13 cellular contexts compared by ENCODE assay signal in the genomic region with DNA sequence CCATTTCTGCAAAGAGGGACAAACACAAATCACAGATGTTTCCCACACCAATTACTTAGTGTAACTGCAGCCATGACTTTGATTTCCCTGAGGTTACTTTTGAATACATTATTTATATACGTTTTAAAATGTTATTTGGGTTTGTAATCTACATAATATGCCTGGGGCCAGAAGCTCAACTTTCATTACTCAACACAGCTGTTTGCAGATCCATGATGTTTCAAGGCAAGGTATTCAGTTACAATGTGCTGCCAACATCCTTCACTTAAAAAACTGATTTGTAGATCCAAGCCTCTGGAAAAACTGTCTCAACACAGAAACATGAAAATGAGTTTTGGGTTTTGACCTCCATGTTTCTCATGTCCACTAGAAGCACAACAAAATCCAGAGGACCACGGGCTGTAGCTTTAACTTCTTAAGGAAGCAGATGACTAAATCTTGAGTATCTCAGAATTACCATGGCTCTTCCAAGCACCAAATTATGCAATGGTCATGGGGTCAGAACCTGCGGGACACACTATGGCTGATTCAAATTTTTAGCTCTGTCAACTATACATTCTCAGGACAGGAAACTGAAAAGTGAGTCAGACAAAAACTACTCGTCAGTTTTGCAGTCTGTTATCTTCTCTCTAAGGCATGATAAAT.
A peak's percentile ranks its signal among the peaks of the same experiment; 100 is the strongest.
DNase-seq lines count a peak whose midpoint lies in the region; ATAC-seq and TF ChIP-seq lines count a peak whose summit lies in the region.
"Had no signal": no experiment of that assay in that cellular context is flagged by ENCODE, and none has a peak within 500 bp of the region (broad histone marks: within the 10 kb centered on the region; RNA-seq: fewer than 3 reads in every experiment).

No MANE protein-coding gene starts in this region.

- H3K9me3 ChIP-seq in colonic mucosa = no peaks in the 10 kb centered on the region
- H3K9me3 ChIP-seq: esophagus muscularis mucosa had no signal

- no peak overlapping the region for H3K4me3 ChIP-seq in cardiac fibroblast (replicated peaks in 1 of 2; ENCODE audit: low read depth in 2 of 2, low read length in 2 of 2)
- H3K4me3 ChIP-seq in colonic mucosa = no peak overlapping the region
- H3K4me3 ChIP-seq: esophagus muscularis mucosa had no signal

- TF ChIP-seq CTCF in cardiac fibroblast (IDR thresholded peaks at IDR 0.05; ENCODE audit: low read depth, low read length) (no peak), colonic mucosa (IDR thresholded peaks at IDR 0.05) (no peak)

- no peak overlapping the region for H3K27ac ChIP-seq in colonic mucosa
- H3K27ac ChIP-seq: esophagus muscularis mucosa had no signal

- intact Hi-C loops in colonic mucosa (cut with DNase I) = loop anchor here (10.0 kb wide), 1 partner anchor 65 kb away; no protein-coding TSS in a partner anchor

- ATAC-seq in GM19324 (IDR thresholded peaks at IDR 0.05; ENCODE audit: low FRiP score, unreplicated experiment) = no peak
- ATAC-seq: stimulated activated naive CD8-positive, alpha-beta T cell treated with anti-CD3 and anti-CD28 coated beads, Interleukin-15, amount 100 ng/mL, for 72 hours had no signal

- no peak overlapping the region for H3K9ac ChIP-seq in colonic mucosa (ENCODE audit: low read depth in 2 of 2, low read length in 2 of 2)

- H3K27me3 ChIP-seq in colonic mucosa = no peaks in the 10 kb centered on the region
- H3K27me3 ChIP-seq: esophagus muscularis mucosa had no signal

- DNase-seq in AG20443 (ENCODE audit: low spot score) (peak; percentile 76), LHCN-M2 (ENCODE audit: low read depth) (peak; percentile 82), cardiac fibroblast (ENCODE audit: low read depth in 2 of 2) (peak; percentile 79 to 94), kidney glomerular epithelial cell (lab: John Stamatoyannopoulos, UW) (peak; percentile 12), colonic mucosa (no peak)
- no peak for DNase-seq in activated CD4-positive, CD25-positive, alpha-beta regulatory T cell treated with anti-CD3 and anti-CD28 coated beads, Interleukin-2, amount 50 U/mL, for 72 hours
- DNase-seq in stimulated activated CD4-positive, alpha-beta T cell treated with anti-CD3 and anti-CD28 coated beads, Interleukin-2, amount 100 ng/mL, for 48 hours = no peak
- DNase-seq: activated CD4-positive, alpha-beta T cell treated with anti-CD3 and anti-CD28 coated beads, Interleukin-2, amount 50 U/mL, for 4 hours; caudate nucleus; NCI-H1092; stimulated activated naive CD8-positive, alpha-beta T cell treated with anti-CD3 and anti-CD28 coated beads, Interleukin-15, amount 100 ng/mL, for 72 hours had no signal

- H3K36me3 ChIP-seq in colonic mucosa = no peaks in the 10 kb centered on the region

- H3K4me1 ChIP-seq in colonic mucosa = no peaks in the 10 kb centered on the region

Comparison
In these comparisons a context has a peak if more than half of its experiments do, and no peak if none do; other contexts are left out.
1. DNase-seq: peak in AG20443 (single experiment), LHCN-M2 (single experiment), cardiac fibroblast (2 of 2) and kidney glomerular epithelial cell (single experiment); none in colonic mucosa (single experiment), activated CD4-positive, CD25-positive, alpha-beta regulatory T cell treated with anti-CD3 and anti-CD28 coated beads, Interleukin-2, amount 50 U/mL, for 72 hours (single experiment) and stimulated activated CD4-positive, alpha-beta T cell treated with anti-CD3 and anti-CD28 coated beads, Interleukin-2, amount 100 ng/mL, for 48 hours (0 of 2).